In the genomic region with DNA sequence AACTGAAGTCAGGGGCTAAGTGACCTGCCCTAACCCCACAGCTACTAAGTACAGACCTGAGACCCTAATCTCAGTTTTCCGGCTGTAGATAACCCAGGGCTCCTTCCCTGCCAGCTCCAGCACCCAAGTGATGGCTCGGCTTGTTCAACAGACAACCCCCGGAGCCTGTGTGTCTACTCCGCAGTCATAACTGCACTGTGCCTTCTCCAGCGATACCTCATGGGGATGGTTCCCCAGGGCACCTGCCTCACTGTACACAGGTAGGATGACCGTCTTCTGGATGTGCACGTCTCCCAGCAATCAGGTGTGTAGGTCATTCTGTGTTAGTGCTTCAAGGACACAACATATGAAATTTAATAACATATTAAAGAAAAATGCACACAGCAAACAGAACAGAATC, we compare ENCODE assay signal across 21 cellular contexts. TPM values are rescaled to one million over a fixed set of nuclear protein-coding genes. Genes with fewer than 3 reads are reported as not detected.
"Had no signal": no experiment of that assay in that cellular context is flagged by ENCODE, and none has a peak within 500 bp of the region (broad histone marks: within the 10 kb centered on the region; RNA-seq: fewer than 3 reads in every experiment).

No MANE protein-coding gene starts in this region.

- H3K4me1 Mint-ChIP-seq: memory B cell; naive thymus-derived CD4-positive, alpha-beta T cell; neural progenitor cell; stimulated activated naive B cell treated with anti-CD40 and anti-IgM and Interleukin-4, amounts not matched to agents 10 μg/mL and 1 μg/mL and 100 μg/mL, for 72 hours had no signal

- H3K27ac ChIP-seq: dorsolateral prefrontal cortex, gastrocnemius medialis, neural progenitor cell, psoas muscle had no signal

- H3K36me3 ChIP-seq: gastrocnemius medialis, neural progenitor cell had no signal

- H3K9ac ChIP-seq: neural progenitor cell had no signal

- H3K9me3 ChIP-seq: gastrocnemius medialis, psoas muscle had no signal

- H3K4me1 ChIP-seq: gastrocnemius medialis, neural progenitor cell, psoas muscle had no signal

- H3K4me3 Mint-ChIP-seq: memory B cell; naive thymus-derived CD4-positive, alpha-beta T cell; nephron; neural progenitor cell; stimulated activated naive B cell treated with anti-CD40 and anti-IgM and Interleukin-4, amounts not matched to agents 10 μg/mL and 1 μg/mL and 100 μg/mL, for 72 hours; stimulated activated naive CD8-positive, alpha-beta T cell treated with anti-CD3 and anti-CD28 coated beads, Interleukin-15, Interleukin-2, amounts not matched to agents 100 ng/mL and 50 ng/mL, for 24 hours had no signal

- H3K27ac Mint-ChIP-seq: memory B cell; naive thymus-derived CD4-positive, alpha-beta T cell; nephron; neural progenitor cell; stimulated activated naive B cell treated with anti-CD40 and anti-IgM and Interleukin-4, amounts not matched to agents 10 μg/mL and 1 μg/mL and 100 μg/mL, for 72 hours; stimulated activated naive CD8-positive, alpha-beta T cell treated with anti-CD3 and anti-CD28 coated beads, Interleukin-15, Interleukin-2, amounts not matched to agents 100 ng/mL and 50 ng/mL, for 24 hours had no signal

- H3K27me3 ChIP-seq: gastrocnemius medialis, neural progenitor cell had no signal

- FAIRE-seq: keratinocyte, urothelium cell line had no signal

- ATAC-seq: gastrocnemius medialis; left lobe of liver; naive thymus-derived CD4-positive, alpha-beta T cell; psoas muscle; stimulated activated naive B cell treated with anti-CD40 and anti-IgM and Interleukin-4, amounts not matched to agents 10 μg/mL and 1 μg/mL and 100 μg/mL, for 72 hours had no signal

- H3K9me3 Mint-ChIP-seq: nephron; neural progenitor cell; stimulated activated naive CD8-positive, alpha-beta T cell treated with anti-CD3 and anti-CD28 coated beads, Interleukin-15, Interleukin-2, amounts not matched to agents 100 ng/mL and 50 ng/mL, for 24 hours had no signal

- H3K4me3 ChIP-seq: dorsolateral prefrontal cortex, gastrocnemius medialis, neural progenitor cell, psoas muscle, skin epidermis had no signal

- DNase-seq: dorsolateral prefrontal cortex; effector CD4-positive, alpha-beta T cell; foreskin fibroblast; gastrocnemius medialis; head of caudate nucleus; naive thymus-derived CD4-positive, alpha-beta T cell; psoas muscle; right cardiac atrium; stimulated activated CD4-positive, alpha-beta T cell treated with anti-CD3 and anti-CD28 coated beads, Interleukin-15, amount 100 ng/mL, for 24 hours; stimulated activated CD4-positive, alpha-beta T cell treated with anti-CD3 and anti-CD28 coated beads, Interleukin-2, amount 100 ng/mL, for 48 hours; stimulated activated naive B cell treated with anti-CD40 and anti-IgM and Interleukin-4, amounts not matched to agents 10 μg/mL and 1 μg/mL and 100 μg/mL, for 72 hours; trophoblast cell had no signal

- H3K36me3 Mint-ChIP-seq: memory B cell; neural progenitor cell; stimulated activated naive B cell treated with anti-CD40 and anti-IgM and Interleukin-4, amounts not matched to agents 10 μg/mL and 1 μg/mL and 100 μg/mL, for 72 hours had no signal

RNA-seq across cellular contexts. Expression of gene CPXM2, which starts 37.1 kb away (rescaled TPM):
- total RNA-seq: mononuclear cell; naive thymus-derived CD4-positive, alpha-beta T cell had no signal
- polyA plus RNA-seq: naive thymus-derived CD4-positive, alpha-beta T cell had no signal
